In the genomic region with DNA sequence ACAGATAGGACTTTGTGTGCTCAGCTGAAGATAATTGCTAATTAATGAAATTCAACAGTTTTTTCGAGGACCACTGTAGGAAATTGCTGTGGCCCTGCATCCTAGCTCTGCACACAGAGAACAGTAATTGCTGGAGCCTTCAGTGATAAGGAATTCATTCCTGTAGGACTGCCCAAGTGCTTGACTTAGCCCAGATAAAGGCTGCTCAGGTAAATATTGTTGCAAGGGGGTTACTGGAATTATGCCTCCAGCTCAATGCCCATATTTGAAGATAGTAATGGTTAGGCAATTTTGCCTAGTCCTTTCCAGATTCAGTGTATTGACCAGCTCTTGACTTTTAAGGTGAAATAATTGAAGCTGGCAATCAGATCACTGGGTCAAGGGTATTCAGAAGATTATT, we compare ENCODE assay signal across 9 cellular contexts.
"Had no signal": no experiment of that assay in that cellular context is flagged by ENCODE, and none has a peak within 500 bp of the region (broad histone marks: within the 10 kb centered on the region; RNA-seq: fewer than 3 reads in every experiment).

No MANE protein-coding gene starts in this region.

- DNase-seq: GM23248, GOT3, H7, HFFc6, IMR-90, KG1 had no signal

- H3K4me3 ChIP-seq: GM23248, HAP-1, K562 had no signal

- H3K36me3 ChIP-seq: HAP-1 had no signal

- H3K9me3 ChIP-seq: HAP-1 had no signal

- H3K4me1 ChIP-seq: HAP-1 had no signal

- H3K9ac ChIP-seq: GM23248 had no signal

- H2AFZ ChIP-seq: GM23248 had no signal

- ATAC-seq: HCT116, K562 had no signal

- H3K27ac ChIP-seq: GM23248 had no signal
